ENCODE assay signal across 19 cellular contexts in the genomic region with DNA sequence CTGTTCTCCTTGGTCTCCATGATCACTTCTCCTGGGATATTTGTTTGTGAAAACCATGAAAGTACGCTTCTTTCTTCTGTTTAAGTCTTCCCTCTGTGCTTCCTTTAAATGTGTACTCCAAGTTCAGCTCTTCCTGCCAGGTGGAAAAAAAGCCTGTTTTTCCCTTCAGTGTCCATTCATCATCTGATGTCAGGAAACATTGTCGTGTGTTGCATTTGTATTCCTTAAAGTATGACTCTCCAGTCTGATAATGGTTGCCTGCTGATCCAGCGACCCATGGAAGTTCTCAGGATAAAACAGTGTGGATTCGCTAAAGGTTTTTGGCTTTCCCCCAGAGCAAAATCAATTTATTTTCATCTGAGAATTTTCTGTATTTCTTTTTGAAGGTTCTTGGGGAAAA. TPM values are rescaled to one million over a fixed set of nuclear protein-coding genes. Genes with fewer than 3 reads are reported as not detected.
DNase-seq lines count a peak whose midpoint lies in the region; ATAC-seq and TF ChIP-seq lines count a peak whose summit lies in the region.
"Had no signal": no experiment of that assay in that cellular context is flagged by ENCODE, and none has a peak within 500 bp of the region (broad histone marks: within the 10 kb centered on the region; RNA-seq: fewer than 3 reads in every experiment).

No MANE protein-coding gene starts in this region.

- H3K79me2 ChIP-seq in neural cell (replicated peaks; ENCODE audit: insufficient read depth, low read length): peaks cover 50% of the 10 kb centered on the region

- no peak overlapping the region for H3K4me2 ChIP-seq in neural cell (ENCODE audit: low read length)
- H3K4me2 ChIP-seq: PC-9 had no signal

- H3K4me1 ChIP-seq in left ventricle myocardium inferior (peaks cover 6% of the 10 kb centered on the region), endodermal cell (ENCODE audit: control insufficient read depth, insufficient read depth, low read length) (no peaks in the 10 kb centered on the region)
- H3K4me1 ChIP-seq: HAP-1, SJSA1 had no signal

- no peaks in the 10 kb centered on the region for H3K27me3 ChIP-seq in left ventricle myocardium inferior (ENCODE audit: low read depth)
- H3K27me3 ChIP-seq in endodermal cell (ENCODE audit: control insufficient read depth, insufficient read depth, low read length, poor library complexity, severe bottlenecking): no peaks in the 10 kb centered on the region
- H3K27me3 ChIP-seq in neural cell (ENCODE audit: insufficient read depth, low read depth, low read length): no peaks in the 10 kb centered on the region
- H3K27me3 ChIP-seq: SJSA1 had no signal

- TF ChIP-seq RAD21 in neural cell (conservative IDR thresholded peaks at IDR 0.05): no peak

- H3K9me2 ChIP-seq in neural cell (ENCODE audit: insufficient read depth, low read length): no peaks in the 10 kb centered on the region

- WGBS in endodermal cell (ENCODE audit: insufficient coverage in 1 of 2, insufficient read length in 1 of 2), 2 experiments: 86 to 97% methylated on average over 3 to 4 of the region's 4 CpGs

- H3K36me3 ChIP-seq in left ventricle myocardium inferior (no peaks in the 10 kb centered on the region), endodermal cell (ENCODE audit: control insufficient read depth, insufficient read depth, low read length) (no peaks in the 10 kb centered on the region), neural cell (ENCODE audit: insufficient read depth, low read length) (peaks cover 5% of the 10 kb centered on the region)
- H3K36me3 ChIP-seq: HAP-1, SJSA1 had no signal

- TF ChIP-seq CTCF in left ventricle myocardium inferior (IDR thresholded peaks at IDR 0.05; ENCODE audit: borderline replicate concordance) (no peak), endodermal cell (conservative IDR thresholded peaks at IDR 0.05) (no peak), neural cell (IDR thresholded peaks at IDR 0.05; ENCODE audit: poor library complexity, severe bottlenecking) (no peak)

- H3K27ac Mint-ChIP-seq in endodermal cell: no peak overlapping the region
- H3K27ac Mint-ChIP-seq: IgD-negative memory B cell had no signal

- no peak overlapping the region for H3K4me3 Mint-ChIP-seq in endodermal cell
- H3K4me3 Mint-ChIP-seq: IgD-negative memory B cell had no signal

- no peaks in the 10 kb centered on the region for H3K36me3 Mint-ChIP-seq in endodermal cell (ENCODE audit: low read depth)
- H3K36me3 Mint-ChIP-seq: IgD-negative memory B cell had no signal

- H3K4me1 Mint-ChIP-seq in endodermal cell: no peaks in the 10 kb centered on the region

- no peak for DNase-seq in left ventricle myocardium inferior
- no peak for DNase-seq in left ventricle myocardium superior
- DNase-seq in endodermal cell: no peak
- DNase-seq in HCEC 1CT: no peak
- DNase-seq in SKM-1 (lab: John Stamatoyannopoulos, UW; ENCODE audit: unreplicated experiment): no peak
- DNase-seq in D341Med (ENCODE audit: low spot score): no peak
- DNase-seq: C1 segment of cervical spinal cord, Kasumi-1, MM.1S, NCI-H1105, NCI-H1694 treated with DMSO at 0.1 percent for 48 hours, NCI-H446, NCI-H774, PC-9 had no signal

- no peaks in the 10 kb centered on the region for H3K27me3 Mint-ChIP-seq in endodermal cell (ENCODE audit: insufficient read depth)

- H3F3A ChIP-seq in neural cell (ENCODE audit: insufficient read depth, low read length, poor library complexity, severe bottlenecking): no peaks in the 10 kb centered on the region

- intact Hi-C loops in left ventricle myocardium inferior (cut with micrococcal nuclease) (no loop called here), left ventricle myocardium superior (cut with micrococcal nuclease) (no loop called here)

- TF ChIP-seq EP300 in neural cell (conservative IDR thresholded peaks at IDR 0.05; ENCODE audit: poor library complexity, severe bottlenecking): no peak

- H3K9ac ChIP-seq in endodermal cell (ENCODE audit: extremely low read depth, low read length, poor library complexity, severe bottlenecking) (no peak overlapping the region), neural cell (ENCODE audit: low read length) (no peak overlapping the region)

- no peak overlapping the region for H2AFZ ChIP-seq in neural cell (ENCODE audit: low read depth, low read length)
- H2AFZ ChIP-seq: PC-9 had no signal

- H4K20me1 ChIP-seq in neural cell (ENCODE audit: insufficient read depth): no peaks in the 10 kb centered on the region

- peak overlapping the region; percentile 3 for H3K27ac ChIP-seq in left ventricle myocardium inferior (replicated peaks)
- peak overlapping the region; percentile 70 for H3K27ac ChIP-seq in endodermal cell (ENCODE audit: low read depth, low read length)
- no peak overlapping the region for H3K27ac ChIP-seq in neural cell (ENCODE audit: low read length)
- H3K27ac ChIP-seq: HL-60, PC-9, SJSA1 had no signal

- no peak for ATAC-seq in left ventricle myocardium superior

- H3K9me3 ChIP-seq in left ventricle myocardium inferior (replicated peaks) (no peaks in the 10 kb centered on the region), endodermal cell (ENCODE audit: control insufficient read depth, low read length) (no peaks in the 10 kb centered on the region), neural cell (ENCODE audit: low read length) (no peaks in the 10 kb centered on the region)
- H3K9me3 ChIP-seq: HAP-1, SJSA1 had no signal

- no peak overlapping the region for H3K4me3 ChIP-seq in left ventricle myocardium inferior
- H3K4me3 ChIP-seq in endodermal cell (ENCODE audit: low read length): no peak overlapping the region
- peak overlapping the region; percentile 21 for H3K4me3 ChIP-seq in neural cell (ENCODE audit: low read length)
- H3K4me3 ChIP-seq: HAP-1, PC-9, SJSA1 had no signal

- peaks cover 3% of the 10 kb centered on the region for H3K9me3 Mint-ChIP-seq in endodermal cell

TF ChIP-seq in neural cell, 6 proteins besides CTCF, POLR2A, EP300 and RAD21:
- TF ChIP-seq TAF1 (IDR thresholded peaks at IDR 0.05; ENCODE audit: low read depth) (no peak), REST (IDR thresholded peaks at IDR 0.05; ENCODE audit: borderline replicate concordance) (no peak), EZH2 (IDR thresholded peaks at IDR 0.05; ENCODE audit: borderline replicate concordance, insufficient read depth, low read length, poor library complexity, severe bottlenecking) (no peak), SMC3 (conservative IDR thresholded peaks at IDR 0.05; ENCODE audit: poor library complexity) (no peak), POLR2AphosphoS5 (IDR thresholded peaks at IDR 0.05) (no peak), MXI1 (conservative IDR thresholded peaks at IDR 0.05; ENCODE audit: poor library complexity, severe bottlenecking) (no peak)

RNA-seq across cellular contexts. Expression of gene SACS, which starts 22.3 kb away (rescaled TPM):
- 9.4 TPM for total RNA-seq in left ventricle myocardium inferior
- 7.7 TPM for total RNA-seq in left ventricle myocardium superior
- 10 to 100 TPM; 17.6 to 22.3 TPM for total RNA-seq in endodermal cell
- 30.8 TPM for polyA plus RNA-seq in endodermal cell (2013, experiment 1 of 2)
- polyA plus RNA-seq in endodermal cell (2013, experiment 2 of 2): 33.2 TPM
- polyA plus RNA-seq in neural cell: 24.1 and 24.9 TPM in 2 replicates
- 188 and 189 TPM in 2 replicates for polyA minus RNA-seq in neural cell
